ENCODE assay signal across 18 cellular contexts in genomic region chr11:64100782-64101358, GRCh38.
DNase-seq lines count a peak whose midpoint lies in the region; ATAC-seq and TF ChIP-seq lines count a peak whose summit lies in the region.
"Had no signal": no experiment of that assay in that cellular context is flagged by ENCODE, and none has a peak within 500 bp of the region (broad histone marks: within the 10 kb centered on the region; RNA-seq: fewer than 3 reads in every experiment).

No MANE protein-coding gene starts in this region.

- intact Hi-C loops in OCI-LY7 (cut with micrococcal nuclease; ENCODE audit: unreplicated experiment) (loop anchor here (5.0 kb wide), 1 partner anchor 46 kb away; no protein-coding TSS in a partner anchor), sigmoid colon (cut with DNase I) (no loop called here), cardiac septum (cut with DNase I) (no loop called here)

- no TSS peak for BruUV-seq in OCI-LY7 (replicated peaks; lab: Mats Ljungman, UMichigan)

- peak overlapping the region; percentile 61 for H2AFZ ChIP-seq in OCI-LY7 (ENCODE audit: low read length)

- no peak overlapping the region for H3K4me3 ChIP-seq in BLaER1
- H3K4me3 ChIP-seq in OCI-LY7 (ENCODE audit: low read depth, low read length, poor library complexity, severe bottlenecking), result no peak overlapping the region
- no peak overlapping the region for H3K4me3 ChIP-seq in sigmoid colon
- H3K4me3 ChIP-seq: right lobe of liver, tibial artery had no signal

- no peak for DNase-seq in OCI-LY7 (ENCODE audit: low spot score)
- DNase-seq in glomerular visceral epithelial cell (ENCODE audit: extremely low spot score), result peak; percentile 40
- DNase-seq in sigmoid colon, result no peak
- DNase-seq in cardiac septum (ENCODE audit: low spot score), result no peak
- no peak for DNase-seq in HK-2 (ENCODE audit: unreplicated experiment)
- DNase-seq: ACHN; activated CD4-positive, alpha-beta T cell treated with anti-CD3 and anti-CD28 coated beads for 4 hours; activated gamma-delta T cell; activated T-cell treated with anti-CD3 and anti-CD28 coated beads, Interleukin-2, amount 50 U/mL, for 24 hours; GF-D8; nephron progenitor cell; right lobe of liver; tibial artery had no signal

- H3K9ac ChIP-seq in BLaER1, result 0 out of 2 replicates have a peak overlapping the region, but pooled peaks have one; percentile 38

- H3K4me2 ChIP-seq in BLaER1, result peak overlapping the region; percentile 54
- H3K4me2 ChIP-seq in OCI-LY7 (ENCODE audit: low read length), result peak overlapping the region; percentile 47

- POLR2A ChIA-PET in OCI-LY7 (lab: Charles Lee), result interaction anchor here (0.6 kb wide), 1 partner anchor 325 kb away, joined by 3 read pairs; no protein-coding TSS in a partner anchor

- TF ChIP-seq CTCF in OCI-LY7 (conservative IDR thresholded peaks at IDR 0.05; ENCODE audit: low read length), result no peak
- TF ChIP-seq CTCF in sigmoid colon (IDR thresholded peaks at IDR 0.05), result no peak

- H3K9me2 ChIP-seq in OCI-LY7 (ENCODE audit: insufficient read depth, low read length), result no peaks in the 10 kb centered on the region

- peaks cover 99% of the 10 kb centered on the region for H4K20me1 ChIP-seq in BLaER1
- no peaks in the 10 kb centered on the region for H4K20me1 ChIP-seq in OCI-LY7 (ENCODE audit: insufficient read depth, low read length)

- no peak for TF ChIP-seq POLR2A in sigmoid colon (IDR thresholded peaks at IDR 0.05)

- CTCF ChIA-PET in OCI-LY7 (lab: Charles Lee; ENCODE audit: unreplicated experiment), result interaction anchor here (1.1 kb wide), 1 partner anchor 37 kb away, joined by 3 read pairs; no protein-coding TSS in a partner anchor

- H3K4me1 ChIP-seq in BLaER1, result peaks cover 80% of the 10 kb centered on the region
- peaks cover 14% of the 10 kb centered on the region for H3K4me1 ChIP-seq in OCI-LY7 (ENCODE audit: insufficient read depth, low read length, poor library complexity, severe bottlenecking)
- peaks cover 0 to 43% (median 25%) of the 10 kb centered on the region in 4 donors for H3K4me1 ChIP-seq in sigmoid colon
- H3K4me1 ChIP-seq: right lobe of liver, tibial artery had no signal

- H3K9me3 ChIP-seq in BLaER1, result no peaks in the 10 kb centered on the region
- no peaks in the 10 kb centered on the region for H3K9me3 ChIP-seq in OCI-LY7 (ENCODE audit: low read length)
- H3K9me3 ChIP-seq in sigmoid colon, result no peaks in the 10 kb centered on the region
- H3K9me3 ChIP-seq: right lobe of liver, tibial artery had no signal

- WGBS in sigmoid colon, 2 donors, result 89 to 94% methylated on average over 7 of the region's 7 CpGs

- H3K27me3 ChIP-seq in BLaER1, result no peaks in the 10 kb centered on the region
- no peaks in the 10 kb centered on the region for H3K27me3 ChIP-seq in sigmoid colon
- H3K27me3 ChIP-seq: right lobe of liver, tibial artery had no signal

- ATAC-seq in GM21515 (IDR thresholded peaks at IDR 0.05; ENCODE audit: unreplicated experiment), result no peak
- no peak for ATAC-seq in HG02884 (IDR thresholded peaks at IDR 0.05; ENCODE audit: unreplicated experiment)
- ATAC-seq: Panc1, right lobe of liver had no signal

- no peak overlapping the region; the same call in 1 of the 2 replicates for H3K27ac ChIP-seq in BLaER1
- no peak overlapping the region for H3K27ac ChIP-seq in OCI-LY7 (ENCODE audit: low read depth, low read length, poor library complexity, severe bottlenecking)
- H3K27ac ChIP-seq in sigmoid colon, result peak overlapping the region in 3 of 4 donors; percentile 1 to 26 (median 20)
- H3K27ac ChIP-seq: HL-60, right lobe of liver, tibial artery had no signal

- no peak for TF ChIP-seq EP300 in sigmoid colon (IDR thresholded peaks at IDR 0.05)

- no peaks in the 10 kb centered on the region for H3K79me2 ChIP-seq in OCI-LY7 (ENCODE audit: insufficient read depth, low read depth, low read length)

- peaks cover 4% of the 10 kb centered on the region; the same call in 1 of the 2 replicates for H3K36me3 ChIP-seq in BLaER1
- H3K36me3 ChIP-seq in OCI-LY7 (ENCODE audit: insufficient read depth, low read length), result no peaks in the 10 kb centered on the region
- H3K36me3 ChIP-seq in sigmoid colon, result no peaks in the 10 kb centered on the region
- H3K36me3 ChIP-seq: right lobe of liver, tibial artery had no signal

Comparison
In these comparisons a context has a peak if more than half of its experiments do, and no peak if none do; other contexts are left out.
1. H3K27ac ChIP-seq: peak in sigmoid colon (3 of 4); none in BLaER1 (single experiment) and OCI-LY7 (single experiment).